In genomic region chr3:153001428-153001827, GRCh38 we compare ENCODE assay signal across 14 cellular contexts.
DNase-seq lines count a peak whose midpoint lies in the region; ATAC-seq and TF ChIP-seq lines count a peak whose summit lies in the region.
"Had no signal": no experiment of that assay in that cellular context is flagged by ENCODE, and none has a peak within 500 bp of the region (broad histone marks: within the 10 kb centered on the region; RNA-seq: fewer than 3 reads in every experiment).

No MANE protein-coding gene starts in this region.

- no peak overlapping the region for H4K5ac ChIP-seq in H9 (ENCODE audit: insufficient read length, low read depth, low read length)

- no peak overlapping the region for H3K23ac ChIP-seq in mesenchymal stem cell (ENCODE audit: low read length in 2 of 2)
- no peak overlapping the region for H3K23ac ChIP-seq in H9 (ENCODE audit: insufficient read length, low read depth, low read length)

- H2AFZ ChIP-seq in mesenchymal stem cell (ENCODE audit: low read depth, low read length) (no peak overlapping the region), H9 (ENCODE audit: low read length) (no peak overlapping the region)
- H2AFZ ChIP-seq: GM23338 had no signal

- H2BK5ac ChIP-seq in mesenchymal stem cell (ENCODE audit: low read depth, low read length, poor library complexity, severe bottlenecking) = no peak overlapping the region
- H2BK5ac ChIP-seq in H9 (ENCODE audit: insufficient read length, low read length) = no peak overlapping the region

- H3K79me1 ChIP-seq in mesenchymal stem cell (replicated peaks; ENCODE audit: low read length, poor library complexity, severe bottlenecking) = no peaks in the 10 kb centered on the region
- no peaks in the 10 kb centered on the region for H3K79me1 ChIP-seq in H9 (ENCODE audit: insufficient read depth, low read depth, low read length, poor library complexity, severe bottlenecking)

- H2BK20ac ChIP-seq in H9 (ENCODE audit: low read depth, low read length, poor library complexity, severe bottlenecking) = no peak overlapping the region

- intact Hi-C loops in mucosa of descending colon (cut with DNase I, micrococcal nuclease) = no loop called here
- intact Hi-C loops in ascending aorta (cut with DNase I) = no loop called here

- no peak overlapping the region for H3K56ac ChIP-seq in H9 (ENCODE audit: insufficient read length, low read depth, low read length)

- H3K4me1 Mint-ChIP-seq in H9 = 0 out of 4 replicates have a peak, but pooled peaks cover 0 to 3% of the 10 kb centered on the region in 2 experiments

- H3K4me3 ChIP-seq in mucosa of descending colon (no peak overlapping the region), mesenchymal stem cell (ENCODE audit: insufficient read depth in 1 of 2, low read depth in 1 of 2, low read length in 2 of 2) (no peak overlapping the region), ascending aorta (no peak overlapping the region)
- H3K4me3 ChIP-seq: BLaER1, GM23338 had no signal

- H3K36me3 Mint-ChIP-seq in H9 (ENCODE audit: insufficient read depth in 1 of 3, low read depth in 3 of 3) = no peaks in the 10 kb centered on the region
- H3K36me3 Mint-ChIP-seq: CD8-positive, alpha-beta memory T cell had no signal

- H3K4me2 ChIP-seq in mesenchymal stem cell (ENCODE audit: low read length, poor library complexity, severe bottlenecking) = no peak overlapping the region
- H3K4me2 ChIP-seq in H9 (ENCODE audit: insufficient read depth, insufficient read length, low read length) = no peak overlapping the region
- H3K4me2 ChIP-seq: BLaER1, GM23338 had no signal

- H3K9me3 Mint-ChIP-seq in H9 = no peaks in the 10 kb centered on the region
- H3K9me3 Mint-ChIP-seq: CD8-positive, alpha-beta memory T cell; GM23338 had no signal

- H2BK120ac ChIP-seq in mesenchymal stem cell (ENCODE audit: low read depth, low read length) (no peak overlapping the region), H9 (ENCODE audit: low read depth, low read length, poor library complexity, severe bottlenecking) (no peak overlapping the region)

- no peaks in the 10 kb centered on the region for H3K79me2 ChIP-seq in H9 (ENCODE audit: insufficient read depth, low read length)

- H4K91ac ChIP-seq in mesenchymal stem cell (ENCODE audit: low read length) (no peak overlapping the region), H9 (ENCODE audit: insufficient read length, low read depth, low read length) (no peak overlapping the region)

- in situ Hi-C loops in SK-MEL-5 (cut with HindIII; ENCODE audit: low pct_unique_long_range_greater_than_20kb, low sequenced_read_pairs) = no loop called here

- TF ChIP-seq CTCF in mucosa of descending colon (IDR thresholded peaks at IDR 0.05) (no peak), ascending aorta (IDR thresholded peaks at IDR 0.05) (no peak), H9 (conservative IDR thresholded peaks at IDR 0.05) (no peak)

- H3K14ac ChIP-seq in mesenchymal stem cell (ENCODE audit: low read length in 2 of 2) = no peak overlapping the region
- no peak overlapping the region for H3K14ac ChIP-seq in H9 (ENCODE audit: insufficient read depth, low read length)

- H3K27ac ChIP-seq in mesenchymal stem cell (ENCODE audit: low read length, poor library complexity, severe bottlenecking) (no peak overlapping the region), ascending aorta (no peak overlapping the region), H9 (ENCODE audit: insufficient read length, low read depth, low read length) (no peak overlapping the region)
- H3K27ac ChIP-seq: BLaER1 had no signal

- H3K36me3 ChIP-seq in mucosa of descending colon (ENCODE audit: low read depth) (no peaks in the 10 kb centered on the region), mesenchymal stem cell (ENCODE audit: control insufficient read depth in 1 of 2, insufficient read depth in 2 of 2, low read depth in 1 of 2, low read length in 2 of 2) (no peaks in the 10 kb centered on the region), ascending aorta (no peaks in the 10 kb centered on the region)
- H3K36me3 ChIP-seq: BLaER1 had no signal

- H3K27me3 Mint-ChIP-seq in H9 (ENCODE audit: low read depth) = no peaks in the 10 kb centered on the region

- H2BK15ac ChIP-seq in mesenchymal stem cell (ENCODE audit: low read depth, poor library complexity, severe bottlenecking) (no peak overlapping the region), H9 (ENCODE audit: low read depth, low read length) (no peak overlapping the region)

- no peaks in the 10 kb centered on the region for H3K23me2 ChIP-seq in H9 (ENCODE audit: insufficient read length, low read depth, low read length, poor library complexity, severe bottlenecking)

- H2AK5ac ChIP-seq in mesenchymal stem cell (ENCODE audit: low read length, severe bottlenecking) (no peak overlapping the region), H9 (ENCODE audit: insufficient read length, low read length) (no peak overlapping the region)

- no peak overlapping the region for H3K27ac Mint-ChIP-seq in H9
- H3K27ac Mint-ChIP-seq: CD8-positive, alpha-beta memory T cell; GM23338 had no signal

- H3K4ac ChIP-seq in mesenchymal stem cell (ENCODE audit: low read depth in 1 of 2, low read length in 2 of 2) = no peak overlapping the region
- H3K4ac ChIP-seq in H9 (ENCODE audit: low read depth, low read length) = no peak overlapping the region

- H2BK12ac ChIP-seq in mesenchymal stem cell (ENCODE audit: low read length in 2 of 2) = no peak overlapping the region
- no peak overlapping the region for H2BK12ac ChIP-seq in H9 (ENCODE audit: insufficient read length, low read depth, low read length)

- H3T11ph ChIP-seq in H9 (ENCODE audit: low read length) = no peak overlapping the region

- ATAC-seq in esophagus mucosa = peak; percentile 64
- peak; percentile 21 for ATAC-seq in mucosa of descending colon
- ATAC-seq: GM23338, HepG2 had no signal

- no peak overlapping the region for H3K4me3 Mint-ChIP-seq in H9
- H3K4me3 Mint-ChIP-seq: CD8-positive, alpha-beta memory T cell; GM23338 had no signal

- no peak overlapping the region for H3K9ac ChIP-seq in mesenchymal stem cell (ENCODE audit: low read length)
- H3K9ac ChIP-seq in H9 (ENCODE audit: extremely low read depth, insufficient read length, low read length) = no peak overlapping the region
- H3K9ac ChIP-seq: BLaER1 had no signal

- peaks cover 5% of the 10 kb centered on the region for H3K4me1 ChIP-seq in mucosa of descending colon (ENCODE audit: low read depth)
- H3K4me1 ChIP-seq in mesenchymal stem cell (ENCODE audit: control insufficient read depth, insufficient read depth, low read depth, low read length) = no peaks in the 10 kb centered on the region
- no peaks in the 10 kb centered on the region for H3K4me1 ChIP-seq in ascending aorta
- H3K4me1 ChIP-seq in H9 (ENCODE audit: insufficient read depth, low read length) = no peaks in the 10 kb centered on the region
- H3K4me1 ChIP-seq: BLaER1 had no signal

- no peaks in the 10 kb centered on the region for H4K20me1 ChIP-seq in H9 (ENCODE audit: control insufficient read depth, insufficient read depth, insufficient read length)
- H4K20me1 ChIP-seq: BLaER1 had no signal

- H3K9me3 ChIP-seq in mucosa of descending colon = no peaks in the 10 kb centered on the region
- H3K9me3 ChIP-seq in mesenchymal stem cell (ENCODE audit: control insufficient read depth, low read length) = no peaks in the 10 kb centered on the region
- H3K9me3 ChIP-seq in ascending aorta = no peaks in the 10 kb centered on the region
- H3K9me3 ChIP-seq in H9 (ENCODE audit: control insufficient read depth, low read depth, low read length) = no peaks in the 10 kb centered on the region
- H3K9me3 ChIP-seq: BLaER1 had no signal

- WGBS in mesenchymal stem cell = no CpG with 5 or more reads among the region's 2 CpGs
- WGBS in H9 (ENCODE audit: extremely low coverage, insufficient read length, low lambda C conversion rate) = no CpG with 5 or more reads among the region's 2 CpGs

- H4K8ac ChIP-seq in mesenchymal stem cell (ENCODE audit: low read length) (no peak overlapping the region), H9 (replicated peaks; ENCODE audit: insufficient read length, low read depth, low read length) (no peak overlapping the region)

- H3K27me3 ChIP-seq in mesenchymal stem cell (ENCODE audit: control insufficient read depth in 1 of 2, insufficient read depth in 1 of 2, low read length in 2 of 2) (no peaks in the 10 kb centered on the region), ascending aorta (no peaks in the 10 kb centered on the region), H9 (ENCODE audit: insufficient read depth, low read length) (no peaks in the 10 kb centered on the region)
- H3K27me3 ChIP-seq: BLaER1 had no signal

- DNase-seq in HPDE6-E6E7 (ENCODE audit: extremely low spot score) (peak; percentile 45), SK-MEL-5 (ENCODE audit: low read depth, low spot score) (peak; percentile 5), mucosa of descending colon (no peak), mesenchymal stem cell (no peak), ascending aorta (ENCODE audit: low spot score in 2 of 2) (no peak), H9 (no peak)
- DNase-seq: CD8-positive, alpha-beta memory T cell; DMS53; GF-D8; H7 had no signal

- H3K18ac ChIP-seq in mesenchymal stem cell (ENCODE audit: low read depth in 1 of 2, low read length in 2 of 2) = no peak overlapping the region
- no peak overlapping the region for H3K18ac ChIP-seq in H9 (ENCODE audit: insufficient read length, low read depth, low read length)

Comparison
In these comparisons a context has a peak if more than half of its experiments do, and no peak if none do; other contexts are left out.
1. DNase-seq: peak in HPDE6-E6E7 (single experiment) and SK-MEL-5 (single experiment); none in mucosa of descending colon (0 of 3), mesenchymal stem cell (single experiment), ascending aorta (0 of 2) and H9 (single experiment).